Comparison of ENCODE assay signal across 15 cellular contexts in genomic region chr10:1487288-1487687, GRCh38.
DNase-seq lines count a peak whose midpoint lies in the region; ATAC-seq and TF ChIP-seq lines count a peak whose summit lies in the region.
"Had no signal": no experiment of that assay in that cellular context is flagged by ENCODE, and none has a peak within 500 bp of the region (broad histone marks: within the 10 kb centered on the region; RNA-seq: fewer than 3 reads in every experiment).

No MANE protein-coding gene starts in this region.

- H3K4me3 ChIP-seq in BLaER1 (no peak overlapping the region), DND-41 (ENCODE audit: low read depth in 1 of 2, low read length in 2 of 2) (no peak overlapping the region), OCI-LY1 (ENCODE audit: low read depth, low read length, poor library complexity, severe bottlenecking) (no peak overlapping the region), esophagus muscularis mucosa (no peak overlapping the region)
- H3K4me3 ChIP-seq: HAP-1 had no signal

- H3K36me3 Mint-ChIP-seq in naive B cell, result no peaks in the 10 kb centered on the region
- H3K36me3 Mint-ChIP-seq in activated CD8-positive, alpha-beta T cell treated with anti-CD3 and anti-CD28 coated beads for 36 hours (ENCODE audit: low read depth), result no peaks in the 10 kb centered on the region

- peak overlapping the region in 4 of 6 donors; percentile 0 to 85 (median 24) for H3K27ac Mint-ChIP-seq in naive B cell
- no peak overlapping the region for H3K27ac Mint-ChIP-seq in activated CD8-positive, alpha-beta T cell treated with anti-CD3 and anti-CD28 coated beads for 36 hours
- H3K27ac Mint-ChIP-seq: CD4-positive, alpha-beta T cell had no signal

- ATAC-seq in DND-41 (ENCODE audit: insufficient read depth, low read depth), result no peak
- no peak for ATAC-seq in naive B cell (ENCODE audit: low read depth in 2 of 2)
- no peak for ATAC-seq in GM18861 (IDR thresholded peaks at IDR 0.05; ENCODE audit: unreplicated experiment)
- no peak for ATAC-seq in activated CD8-positive, alpha-beta T cell treated with anti-CD3 and anti-CD28 coated beads for 36 hours
- ATAC-seq: HepG2 had no signal

- peak overlapping the region in 3 of 8 donors; percentile 36 to 68 (median 36) for H3K4me3 Mint-ChIP-seq in naive B cell
- H3K4me3 Mint-ChIP-seq in activated CD8-positive, alpha-beta T cell treated with anti-CD3 and anti-CD28 coated beads for 36 hours, result no peak overlapping the region
- H3K4me3 Mint-ChIP-seq: CD4-positive, alpha-beta T cell had no signal

- CTCF ChIA-PET in activated CD8-positive, alpha-beta T cell treated with anti-CD3 and anti-CD28 coated beads for 36 hours (lab: Charles Lee), result interaction anchor here (1.2 kb wide), 1 partner anchor 51 kb away, joined by 3 read pairs; no protein-coding TSS in a partner anchor

- H3K9me3 Mint-ChIP-seq in naive B cell, result no peaks in the 10 kb centered on the region
- no peaks in the 10 kb centered on the region for H3K9me3 Mint-ChIP-seq in activated CD8-positive, alpha-beta T cell treated with anti-CD3 and anti-CD28 coated beads for 36 hours
- H3K9me3 Mint-ChIP-seq: CD4-positive, alpha-beta T cell had no signal

- H3K9ac ChIP-seq in BLaER1, result peak overlapping the region; percentile 57; the same call in 1 of the 2 replicates
- H3K9ac ChIP-seq in DND-41 (ENCODE audit: low read depth, low read length), result no peak overlapping the region; the same call in 1 of the 2 replicates
- peak overlapping the region; percentile 72; the same call in 1 of the 2 replicates for H3K9ac ChIP-seq in OCI-LY1 (ENCODE audit: low read length)

- no peaks in the 10 kb centered on the region for H3K79me2 ChIP-seq in DND-41 (ENCODE audit: insufficient read depth, low read length)
- no peaks in the 10 kb centered on the region for H3K79me2 ChIP-seq in OCI-LY1 (ENCODE audit: insufficient read depth, low read length)

- no peak overlapping the region for H2AFZ ChIP-seq in DND-41 (ENCODE audit: low read depth, low read length)
- H2AFZ ChIP-seq in OCI-LY1 (ENCODE audit: low read length), result no peak overlapping the region

- H3F3A ChIP-seq in OCI-LY1 (ENCODE audit: insufficient read depth, low read length), result peaks cover 3% of the 10 kb centered on the region; the same call in 1 of the 2 replicates

- TF ChIP-seq CTCF in DND-41 (IDR thresholded peaks at IDR 0.05; ENCODE audit: borderline replicate concordance, extremely low read depth, low read length, poor library complexity, severe bottlenecking) (no peak), OCI-LY1 (IDR thresholded peaks at IDR 0.05; ENCODE audit: low read length) (no peak), esophagus muscularis mucosa (IDR thresholded peaks at IDR 0.05) (no peak)
- no peak for TF ChIP-seq CTCF in activated CD8-positive, alpha-beta T cell treated with anti-CD3 and anti-CD28 coated beads for 36 hours (IDR thresholded peaks at IDR 0.05)

- intact Hi-C loops in activated CD8-positive, alpha-beta T cell treated with anti-CD3 and anti-CD28 coated beads for 36 hours (cut with micrococcal nuclease), result no loop called here
- intact Hi-C loops in esophagus muscularis mucosa (cut with DNase I), result no loop called here

- peaks cover 0 to 9% (median 6%) of the 10 kb centered on the region in 3 donors for H3K27me3 Mint-ChIP-seq in naive B cell
- H3K27me3 Mint-ChIP-seq in activated CD8-positive, alpha-beta T cell treated with anti-CD3 and anti-CD28 coated beads for 36 hours, result peaks cover 2% of the 10 kb centered on the region

- H3K36me3 ChIP-seq in BLaER1 (no peaks in the 10 kb centered on the region), DND-41 (ENCODE audit: insufficient read depth, low read length) (no peaks in the 10 kb centered on the region), OCI-LY1 (ENCODE audit: insufficient read depth, low read length) (no peaks in the 10 kb centered on the region), esophagus muscularis mucosa (no peaks in the 10 kb centered on the region)
- H3K36me3 ChIP-seq: HAP-1 had no signal

- H3K4me1 ChIP-seq in BLaER1 (peaks cover 96% of the 10 kb centered on the region), DND-41 (ENCODE audit: insufficient read depth, low read length) (peaks cover 64% of the 10 kb centered on the region), OCI-LY1 (ENCODE audit: insufficient read depth, low read length, severe bottlenecking) (peaks cover 81% of the 10 kb centered on the region), esophagus muscularis mucosa (no peaks in the 10 kb centered on the region)
- H3K4me1 ChIP-seq: Caco-2, HAP-1 had no signal

- no peaks in the 10 kb centered on the region for H3K9me2 ChIP-seq in OCI-LY1 (ENCODE audit: low read depth, low read length)

- H3K4me2 ChIP-seq in BLaER1 (peak overlapping the region; percentile 92), DND-41 (ENCODE audit: insufficient read depth, low read length) (no peak overlapping the region), OCI-LY1 (ENCODE audit: low read length) (peak overlapping the region; percentile 75; the same call in 1 of the 2 replicates)

- no peak for DNase-seq in DND-41
- no peak for DNase-seq in naive B cell
- no peak for DNase-seq in activated CD8-positive, alpha-beta T cell treated with anti-CD3 and anti-CD28 coated beads for 36 hours
- DNase-seq in esophagus muscularis mucosa (ENCODE audit: extremely low spot score), result no peak
- DNase-seq in NCI-H526 treated with DMSO at 0.1 percent for 48 hours (lab: John Stamatoyannopoulos, UW), result no peak
- DNase-seq: 8988T; C1 segment of cervical spinal cord; Caco-2; CD4-positive, alpha-beta T cell; KBM-7 had no signal

- peaks cover 56 to 60% (median 57%) of the 10 kb centered on the region in 3 donors for H3K4me1 Mint-ChIP-seq in naive B cell
- H3K4me1 Mint-ChIP-seq in activated CD8-positive, alpha-beta T cell treated with anti-CD3 and anti-CD28 coated beads for 36 hours (ENCODE audit: low read depth), result no peaks in the 10 kb centered on the region

- peak overlapping the region; percentile 98 for H3K27ac ChIP-seq in BLaER1
- peak overlapping the region; percentile 93 for H3K27ac ChIP-seq in DND-41 (ENCODE audit: low read length)
- peak overlapping the region; percentile 100 for H3K27ac ChIP-seq in OCI-LY1 (ENCODE audit: low read depth, low read length, poor library complexity, severe bottlenecking)
- H3K27ac ChIP-seq in esophagus muscularis mucosa (replicated peaks in 1 of 4), result no peak overlapping the region

- POLR2A ChIA-PET in activated CD8-positive, alpha-beta T cell treated with anti-CD3 and anti-CD28 coated beads for 36 hours (lab: Charles Lee), result no interaction called here

- no peak for TF ChIP-seq EP300 in esophagus muscularis mucosa (IDR thresholded peaks at IDR 0.05)

- no peak for TF ChIP-seq POLR2A in esophagus muscularis mucosa (IDR thresholded peaks at IDR 0.05; ENCODE audit: low read depth)

- no peaks in the 10 kb centered on the region for H3K27me3 ChIP-seq in BLaER1
- no peaks in the 10 kb centered on the region for H3K27me3 ChIP-seq in DND-41 (ENCODE audit: insufficient read depth, low read length, poor library complexity)
- no peaks in the 10 kb centered on the region for H3K27me3 ChIP-seq in OCI-LY1 (ENCODE audit: insufficient read depth, low read length)
- H3K27me3 ChIP-seq in esophagus muscularis mucosa, result peaks cover 0 to 11% (median 0%) of the 10 kb centered on the region in 4 donors

- no peaks in the 10 kb centered on the region for H3K9me3 ChIP-seq in BLaER1
- no peaks in the 10 kb centered on the region for H3K9me3 ChIP-seq in DND-41 (ENCODE audit: insufficient read depth, low read length, severe bottlenecking)
- H3K9me3 ChIP-seq in OCI-LY1 (ENCODE audit: low read length), result no peaks in the 10 kb centered on the region
- no peaks in the 10 kb centered on the region for H3K9me3 ChIP-seq in esophagus muscularis mucosa
- H3K9me3 ChIP-seq: Caco-2, HAP-1 had no signal

- WGBS in esophagus muscularis mucosa, result 87% methylated on average over 4 of the region's 4 CpGs

- H4K20me1 ChIP-seq in BLaER1 (no peaks in the 10 kb centered on the region), DND-41 (ENCODE audit: insufficient read depth, low read length) (no peaks in the 10 kb centered on the region), OCI-LY1 (ENCODE audit: insufficient read depth, low read length) (no peaks in the 10 kb centered on the region)

Comparison
In these comparisons a context has a peak if more than half of its experiments do, and no peak if none do; other contexts are left out.
1. H3K27ac ChIP-seq: peak in BLaER1 (single experiment), DND-41 (single experiment) and OCI-LY1 (single experiment); none in esophagus muscularis mucosa (0 of 4).